ENCODE assay signal across 25 cellular contexts in genomic region chr15:70249616-70250015, GRCh38.
"Had no signal": no experiment of that assay in that cellular context is flagged by ENCODE, and none has a peak within 500 bp of the region (broad histone marks: within the 10 kb centered on the region; RNA-seq: fewer than 3 reads in every experiment).

No MANE protein-coding gene starts in this region.

- H3K9me3 Mint-ChIP-seq: activated CD4-positive, alpha-beta memory T cell treated with anti-CD3 and anti-CD28 coated beads, Interleukin-2, amount 10 ng/mL, durations not matched to agents 7 days and 5 days; activated naive CD4-positive, alpha-beta T cell treated with anti-CD3 and anti-CD28 coated beads for 36 hours; activated T-helper 17 cell treated with anti-CD3 and anti-CD28 coated beads, Interleukin-2, amount 50 U/mL, for 72 hours; T-cell had no signal

- DNase-seq: activated CD4-positive, alpha-beta memory T cell treated with anti-CD3 and anti-CD28 coated beads, Interleukin-2, amount 10 ng/mL, durations not matched to agents 7 days and 5 days; activated CD4-positive, alpha-beta T cell treated with anti-CD3 and anti-CD28 coated beads for 36 hours; activated CD4-positive, alpha-beta T cell treated with anti-CD3 and anti-CD28 coated beads, Interleukin-2, amount 50 U/mL, for 1 hour; activated gamma-delta T cell; activated naive CD4-positive, alpha-beta T cell treated with anti-CD3 and anti-CD28 coated beads for 36 hours; activated T-cell treated with anti-CD3 and anti-CD28 coated beads for 4 hours; activated T-cell treated with anti-CD3 and anti-CD28 coated beads, Interleukin-2, amount 50 U/mL, for 48 hours; amygdala; KBM-7; NCI-H1092; NCI-H1417 treated with DMSO at 0.1 percent for 48 hours; NCI-H1694; NCI-H2029 treated with DMSO at 0.1 percent for 48 hours; NCI-H226; NCI-H526; OCI-M1; RPMI8226; T-cell; WERI-Rb-1 had no signal

- H3K27me3 Mint-ChIP-seq: activated CD4-positive, alpha-beta T cell treated with anti-CD3 and anti-CD28 coated beads for 36 hours; activated naive CD8-positive, alpha-beta T cell; activated T-helper 17 cell treated with anti-CD3 and anti-CD28 coated beads, Interleukin-2, amount 50 U/mL, for 72 hours; T-cell had no signal

- H3K36me3 ChIP-seq: WERI-Rb-1 had no signal

- H3K4me3 Mint-ChIP-seq: activated CD4-positive, alpha-beta memory T cell treated with anti-CD3 and anti-CD28 coated beads, Interleukin-2, amount 10 ng/mL, durations not matched to agents 7 days and 5 days; activated CD4-positive, alpha-beta T cell treated with anti-CD3 and anti-CD28 coated beads for 36 hours; activated naive CD4-positive, alpha-beta T cell treated with anti-CD3 and anti-CD28 coated beads for 36 hours; activated naive CD8-positive, alpha-beta T cell; activated T-helper 17 cell treated with anti-CD3 and anti-CD28 coated beads, Interleukin-2, amount 50 U/mL, for 72 hours; T-cell had no signal

- H3K4me3 ChIP-seq: SK-N-MC had no signal

- H3K27ac ChIP-seq: SK-N-MC, WERI-Rb-1 had no signal

- ATAC-seq: activated CD4-positive, alpha-beta T cell treated with anti-CD3 and anti-CD28 coated beads for 36 hours; activated T-helper 17 cell treated with anti-CD3 and anti-CD28 coated beads, Interleukin-2, amount 50 U/mL, for 72 hours; Panc1; Right ventricle myocardium inferior; T-cell had no signal

- H3K36me3 Mint-ChIP-seq: activated naive CD8-positive, alpha-beta T cell; brain; T-cell had no signal

- H3K27ac Mint-ChIP-seq: activated CD4-positive, alpha-beta memory T cell treated with anti-CD3 and anti-CD28 coated beads, Interleukin-2, amount 10 ng/mL, durations not matched to agents 7 days and 5 days; activated CD4-positive, alpha-beta T cell treated with anti-CD3 and anti-CD28 coated beads for 36 hours; activated naive CD4-positive, alpha-beta T cell treated with anti-CD3 and anti-CD28 coated beads for 36 hours; activated naive CD8-positive, alpha-beta T cell; activated T-helper 17 cell treated with anti-CD3 and anti-CD28 coated beads, Interleukin-2, amount 50 U/mL, for 72 hours; T-cell had no signal
